ENCODE assay signal across 9 cellular contexts in genomic region chr18:57077786-57078552, GRCh38.
DNase-seq lines count a peak whose midpoint lies in the region; ATAC-seq and TF ChIP-seq lines count a peak whose summit lies in the region.
"Had no signal": no experiment of that assay in that cellular context is flagged by ENCODE, and none has a peak within 500 bp of the region (broad histone marks: within the 10 kb centered on the region; RNA-seq: fewer than 3 reads in every experiment).

No MANE protein-coding gene starts in this region.

- no peaks in the 10 kb centered on the region for H3K79me2 ChIP-seq in DOHH2 (ENCODE audit: control insufficient read depth, low read length)

- H3K36me3 ChIP-seq in DOHH2 (ENCODE audit: control insufficient read depth, low read length), result no peaks in the 10 kb centered on the region
- H3K36me3 ChIP-seq: adrenal gland had no signal

- DNase-seq in activated CD8-positive, alpha-beta memory T cell treated with anti-CD3 and anti-CD28 coated beads, Interleukin-2, amount 50 U/mL, for 48 hours, result peak; percentile 67
- DNase-seq in NCI-H128 (lab: John Stamatoyannopoulos, UW; ENCODE audit: unreplicated experiment) (no peak), SHP77 (lab: John Stamatoyannopoulos, UW) (no peak), NCI-H2171 (lab: John Stamatoyannopoulos, UW) (no peak), NCI-H2081 treated with DMSO at 0.1 percent for 48 hours (lab: John Stamatoyannopoulos, UW) (no peak)
- DNase-seq: adrenal gland had no signal

- H3K9me3 ChIP-seq in DOHH2 (ENCODE audit: control insufficient read depth, insufficient read depth, low read length), result peaks cover 3% of the 10 kb centered on the region
- H3K9me3 ChIP-seq: adrenal gland had no signal

- peak; percentile 95 for ATAC-seq in GM19395 (IDR thresholded peaks at IDR 0.05; ENCODE audit: unreplicated experiment)
- peak; percentile 88 for ATAC-seq in HG03280 (IDR thresholded peaks at IDR 0.05; ENCODE audit: unreplicated experiment)

- peaks cover 18% of the 10 kb centered on the region for H3K4me1 ChIP-seq in DOHH2 (ENCODE audit: control insufficient read depth, low read length)
- H3K4me1 ChIP-seq: adrenal gland had no signal

- no peak for TF ChIP-seq CTCF in DOHH2 (IDR thresholded peaks at IDR 0.05; ENCODE audit: low read depth, low read length, poor library complexity, severe bottlenecking)

- H3K4me3 ChIP-seq in DOHH2 (ENCODE audit: low read length), result no peak overlapping the region
- H3K4me3 ChIP-seq: adrenal gland had no signal

- peaks cover 85% of the 10 kb centered on the region for H3K27me3 ChIP-seq in DOHH2 (ENCODE audit: control insufficient read depth, low read length)
- H3K27me3 ChIP-seq: adrenal gland had no signal

- no peaks in the 10 kb centered on the region for H3F3A ChIP-seq in DOHH2 (ENCODE audit: control insufficient read depth, insufficient read depth)

- no peaks in the 10 kb centered on the region for H3K9me2 ChIP-seq in DOHH2 (replicated peaks; ENCODE audit: control insufficient read depth, low read length)

- H3K27ac ChIP-seq in DOHH2 (ENCODE audit: low read depth, low read length), result no peak overlapping the region
- H3K27ac ChIP-seq: adrenal gland had no signal

- H3K4me2 ChIP-seq in DOHH2 (ENCODE audit: low read length), result peak overlapping the region; percentile 57

- H4K20me1 ChIP-seq in DOHH2 (ENCODE audit: control insufficient read depth, insufficient read depth, low read depth, low read length), result peaks cover 23% of the 10 kb centered on the region; the same call in 1 of the 2 replicates
